10 cellular contexts compared by ENCODE assay signal in genomic region chr1:156707027-156707426, GRCh38. TPM values are rescaled to one million over a fixed set of nuclear protein-coding genes. Genes with fewer than 3 reads are reported as not detected.
DNase-seq lines count a peak whose midpoint lies in the region; ATAC-seq and TF ChIP-seq lines count a peak whose summit lies in the region.
"Had no signal": no experiment of that assay in that cellular context is flagged by ENCODE, and none has a peak within 500 bp of the region (broad histone marks: within the 10 kb centered on the region; RNA-seq: fewer than 3 reads in every experiment).

No MANE protein-coding gene starts in this region.

- H3K9me2 ChIP-seq in GM23248 (ENCODE audit: insufficient read depth) (no peaks in the 10 kb centered on the region), PC-9 (ENCODE audit: insufficient read depth) (no peaks in the 10 kb centered on the region)

- in situ Hi-C loops in GM23248 (cut with MboI), result no loop called here

- H4K20me1 ChIP-seq in GM23248 (ENCODE audit: insufficient read depth) (no peaks in the 10 kb centered on the region), OCI-LY3 (ENCODE audit: insufficient read depth, low read length) (no peaks in the 10 kb centered on the region), fibroblast of lung (ENCODE audit: control insufficient read depth, extremely low read depth, insufficient read depth, low read length) (no peaks in the 10 kb centered on the region), PC-9 (ENCODE audit: insufficient read depth) (no peaks in the 10 kb centered on the region)

- POLR2A ChIA-PET in PC-9 (lab: Charles Lee; ENCODE audit: unreplicated experiment), result interaction anchor here (0.6 to 0.7 kb wide), 2 partner anchors 14 to 34 kb away, joined by 3 to 11 read pairs; partner anchors contain the start of gene MRPL24

- H3K79me2 ChIP-seq in GM23248 (ENCODE audit: insufficient read depth) (no peaks in the 10 kb centered on the region), OCI-LY3 (ENCODE audit: low read length) (no peaks in the 10 kb centered on the region), fibroblast of lung (ENCODE audit: control insufficient read depth, insufficient read depth, low read length) (no peaks in the 10 kb centered on the region), PC-9 (ENCODE audit: low read depth) (peaks cover 22% of the 10 kb centered on the region)

- H3F3A ChIP-seq in GM23248 (ENCODE audit: insufficient read depth) (peaks cover 31% of the 10 kb centered on the region), PC-9 (ENCODE audit: insufficient read depth, low read depth) (peaks cover 19% of the 10 kb centered on the region)

- H3K27me3 ChIP-seq in GM23248 (replicated peaks; ENCODE audit: insufficient read depth) (no peaks in the 10 kb centered on the region), OCI-LY3 (ENCODE audit: low read depth, low read length) (peaks cover 18% of the 10 kb centered on the region), fibroblast of lung (ENCODE audit: control insufficient read depth, insufficient read depth, low read length) (no peaks in the 10 kb centered on the region), rectal smooth muscle tissue (ENCODE audit: control insufficient read depth, insufficient read depth, low read length) (peaks cover 15% of the 10 kb centered on the region), body of pancreas (peaks cover 0 to 6% of the 10 kb centered on the region in 2 donors), PC-9 (ENCODE audit: insufficient read depth, low read depth) (no peaks in the 10 kb centered on the region)

- H3K27ac ChIP-seq in GM23248, result peak overlapping the region; percentile 73
- no peak overlapping the region for H3K27ac ChIP-seq in OCI-LY3 (ENCODE audit: low read length)
- peak overlapping the region; percentile 63 for H3K27ac ChIP-seq in fibroblast of lung (ENCODE audit: insufficient read depth, low read length)
- H3K27ac ChIP-seq in rectal smooth muscle tissue (ENCODE audit: low read depth, low read length), result peak overlapping the region; percentile 86
- H3K27ac ChIP-seq in body of pancreas, result peak overlapping the region in 1 of 4 donors; percentile 26
- no peak overlapping the region for H3K27ac ChIP-seq in PC-9

- TF ChIP-seq CTCF in OCI-LY3 (IDR thresholded peaks at IDR 0.05; ENCODE audit: low read depth, low read length), result no peak
- TF ChIP-seq CTCF in fibroblast of lung (conservative IDR thresholded peaks at IDR 0.05 in 1 of 2, IDR thresholded peaks at IDR 0.05 in 1 of 2; ENCODE audit: low read depth in 1 of 2, low read length in 2 of 2), result no peak
- TF ChIP-seq CTCF in body of pancreas (IDR thresholded peaks at IDR 0.05), result no peak
- no peak for TF ChIP-seq CTCF in PC-9 (conservative IDR thresholded peaks at IDR 0.05)

- H3K36me3 ChIP-seq in GM23248 (ENCODE audit: low read depth), result no peaks in the 10 kb centered on the region
- H3K36me3 ChIP-seq in OCI-LY3 (replicated peaks; ENCODE audit: low read depth, low read length), result no peaks in the 10 kb centered on the region
- no peaks in the 10 kb centered on the region for H3K36me3 ChIP-seq in fibroblast of lung (ENCODE audit: control insufficient read depth, insufficient read depth, low read length)
- H3K36me3 ChIP-seq in rectal smooth muscle tissue (ENCODE audit: control insufficient read depth, insufficient read depth, low read length), result no peaks in the 10 kb centered on the region
- no peaks in the 10 kb centered on the region for H3K36me3 ChIP-seq in body of pancreas (replicated peaks in 1 of 2; ENCODE audit: insufficient read depth in 1 of 2, low read depth in 2 of 2)
- no peaks in the 10 kb centered on the region for H3K36me3 ChIP-seq in PC-9 (ENCODE audit: low read depth)

- ATAC-seq in body of pancreas, result no peak

- H3K4me2 ChIP-seq in GM23248 (ENCODE audit: unreplicated experiment) (peak overlapping the region; percentile 87), OCI-LY3 (ENCODE audit: low read length) (peak overlapping the region; percentile 97), fibroblast of lung (ENCODE audit: extremely low read depth, insufficient read depth, low read length) (no peak overlapping the region), PC-9 (no peak overlapping the region)

- TF ChIP-seq POLR2A in body of pancreas (IDR thresholded peaks at IDR 0.05), result no peak

- H3K9ac ChIP-seq in GM23248 (peak overlapping the region; percentile 78), OCI-LY3 (ENCODE audit: low read length) (peak overlapping the region; percentile 65), fibroblast of lung (ENCODE audit: insufficient read depth, low read length) (peak overlapping the region; percentile 26), rectal smooth muscle tissue (ENCODE audit: low read length) (no peak overlapping the region)

- DNase-seq in GM23248 (peak; percentile 52), fibroblast of lung (ENCODE audit: low read depth in 2 of 2) (no peak), body of pancreas (no peak), NCI-H510A treated with DMSO at 0.1 percent for 48 hours (lab: John Stamatoyannopoulos, UW) (no peak), PC-9 (no peak), cerebellum (ENCODE audit: low spot score) (no peak)
- DNase-seq: retina; stimulated activated naive B cell treated with anti-CD40 and anti-IgM and Interleukin-4, amounts not matched to agents 10 μg/mL and 1 μg/mL and 100 μg/mL, for 72 hours had no signal

- CTCF ChIA-PET in PC-9 (lab: Charles Lee), result interaction anchor here (0.6 to 8.4 kb wide), 3 partner anchors 17 to 48 kb away, joined by 3 to 109 read pairs (median 21); no protein-coding TSS in a partner anchor

- BruUV-seq in PC-9 (replicated peaks; lab: Mats Ljungman, UMichigan), result no TSS peak

- H3K4me1 ChIP-seq in GM23248 (ENCODE audit: insufficient read depth) (peaks cover 79% of the 10 kb centered on the region), OCI-LY3 (ENCODE audit: low read length) (peaks cover 10% of the 10 kb centered on the region; the same call in 1 of the 2 replicates), fibroblast of lung (ENCODE audit: control insufficient read depth, extremely low read depth, insufficient read depth, low read length) (peaks cover 47% of the 10 kb centered on the region), rectal smooth muscle tissue (ENCODE audit: control insufficient read depth, insufficient read depth, low read length) (peaks cover 39% of the 10 kb centered on the region), body of pancreas (peaks cover 41% of the 10 kb centered on the region), PC-9 (replicated peaks; ENCODE audit: insufficient read depth) (peaks cover 57% of the 10 kb centered on the region)

- intact Hi-C loops in body of pancreas (cut with DNase I), result no loop called here
- intact Hi-C loops in PC-9 (cut with micrococcal nuclease; ENCODE audit: unreplicated experiment), result no loop called here

- peak overlapping the region; percentile 71 for H3K4me3 ChIP-seq in GM23248
- H3K4me3 ChIP-seq in OCI-LY3 (ENCODE audit: low read length), result peak overlapping the region; percentile 83
- H3K4me3 ChIP-seq in fibroblast of lung (replicated peaks in 1 of 4; ENCODE audit: control extremely low read depth in 1 of 4, insufficient read depth in 1 of 4, low read depth in 3 of 4, low read length in 4 of 4), result peak overlapping the region in 1 of 4 experiments; percentile 65
- no peak overlapping the region for H3K4me3 ChIP-seq in rectal smooth muscle tissue (ENCODE audit: low read length)
- H3K4me3 ChIP-seq in body of pancreas, result no peak overlapping the region
- no peak overlapping the region for H3K4me3 ChIP-seq in PC-9

- H2AFZ ChIP-seq in GM23248, result peak overlapping the region; percentile 77
- peak overlapping the region; percentile 95; the same call in 1 of the 2 replicates for H2AFZ ChIP-seq in OCI-LY3 (ENCODE audit: low read depth, low read length)
- H2AFZ ChIP-seq in fibroblast of lung (ENCODE audit: low read length), result no peak overlapping the region
- H2AFZ ChIP-seq in PC-9, result no peak overlapping the region

- 2 to 4% methylated on average over 5 of the region's 5 CpGs for WGBS in GM23248 (ENCODE audit: low coverage in 1 of 2, low lambda C conversion rate in 2 of 2, missing lambda C conversion rate in 2 of 2), 2 experiments
- 62 to 71% methylated on average over 5 of the region's 5 CpGs for WGBS in body of pancreas, 2 donors

- H3K9me3 ChIP-seq in GM23248 (ENCODE audit: low read depth) (no peaks in the 10 kb centered on the region), OCI-LY3 (ENCODE audit: insufficient read depth, low read length) (no peaks in the 10 kb centered on the region), fibroblast of lung (ENCODE audit: control insufficient read depth, insufficient read depth, low read depth, low read length) (no peaks in the 10 kb centered on the region), body of pancreas (no peaks in the 10 kb centered on the region), PC-9 (ENCODE audit: insufficient read depth, low read depth) (no peaks in the 10 kb centered on the region)

RNA-seq across cellular contexts. Expression of gene CRABP2, which starts 1.6 kb away (rescaled TPM):
- total RNA-seq in GM23248 (2014; rRNA removed; shearing (Covaris generic)), result 23.3 and 38.8 TPM in 2 replicates
- polyA plus RNA-seq in GM23248 (2016; fragmentation: Nextera tagmentation; extraction: Ambion mirVana) (64.1 and 68.6 TPM in 2 replicates), fibroblast of lung (48.9 and 184 TPM in 2 replicates)
- total RNA-seq in fibroblast of lung (33.4 and 70.4 TPM in 2 replicates), body of pancreas (1 to 10 TPM in 1 of 2 donors, under 1 TPM in 1; 0.99 to 3.6 TPM), PC-9 (2021) (142 and 286 TPM in 2 replicates), cerebellum (9.6 TPM)
- 130 and 416 TPM in 2 replicates for polyA plus RNA-seq in fibroblast of lung (2012)
- polyA minus RNA-seq in fibroblast of lung (ENCODE audit: low replicate concordance), result 25.3 and 53.9 TPM in 2 replicates

RNA-seq across cellular contexts. Expression of gene METTL25B, which starts 21.2 kb away (rescaled TPM):
- total RNA-seq in GM23248 (2014; rRNA removed; shearing (Covaris generic)), result 4.5 and 5.6 TPM in 2 replicates
- polyA plus RNA-seq in GM23248 (2016; fragmentation: Nextera tagmentation; extraction: Ambion mirVana) (7.4 and 10.1 TPM in 2 replicates), fibroblast of lung (5.5 and 6.4 TPM in 2 replicates)
- total RNA-seq in fibroblast of lung (12.6 and 17.3 TPM in 2 replicates), body of pancreas (10 to 100 TPM; 14.5 to 68.2 TPM), PC-9 (2021) (51.0 and 77.7 TPM in 2 replicates), cerebellum (7.9 TPM)
- polyA plus RNA-seq in fibroblast of lung (2012), result 8.4 and 10.4 TPM in 2 replicates
- polyA minus RNA-seq in fibroblast of lung (ENCODE audit: low replicate concordance), result 13.9 and 23.2 TPM in 2 replicates

RNA-seq across cellular contexts. Expression of gene ISG20L2, which starts 21.5 kb away (rescaled TPM):
- total RNA-seq in GM23248 (2014; rRNA removed; shearing (Covaris generic)), result 10.4 TPM in 2 replicates
- 17.8 and 21.5 TPM in 2 replicates for polyA plus RNA-seq in GM23248 (2016; fragmentation: Nextera tagmentation; extraction: Ambion mirVana)
- 5.4 and 5.8 TPM in 2 replicates for total RNA-seq in fibroblast of lung
- polyA plus RNA-seq in fibroblast of lung, result 23.6 and 29.9 TPM in 2 replicates
- polyA plus RNA-seq in fibroblast of lung (2012), result 17.3 and 18.9 TPM in 2 replicates
- 64.3 and 80.6 TPM in 2 replicates for polyA minus RNA-seq in fibroblast of lung (ENCODE audit: low replicate concordance)
- 10 to 100 TPM; 11.9 to 14.3 TPM for total RNA-seq in body of pancreas
- 25.4 and 33.2 TPM in 2 replicates for total RNA-seq in PC-9 (2021)
- total RNA-seq in cerebellum, result 12.0 TPM

RNA-seq across cellular contexts. Expression of gene NES, which starts 29.8 kb away (rescaled TPM):
- total RNA-seq in GM23248 (2014; rRNA removed; shearing (Covaris generic)), result 15.0 and 23.0 TPM in 2 replicates
- 2.2 TPM in 2 replicates for polyA plus RNA-seq in GM23248 (2016; fragmentation: Nextera tagmentation; extraction: Ambion mirVana)
- total RNA-seq in fibroblast of lung, result 44.2 and 87.4 TPM in 2 replicates
- 23.0 and 34.6 TPM in 2 replicates for polyA plus RNA-seq in fibroblast of lung
- 176 and 247 TPM in 2 replicates for polyA plus RNA-seq in fibroblast of lung (2012)
- 82.1 and 135 TPM in 2 replicates for polyA minus RNA-seq in fibroblast of lung (ENCODE audit: low replicate concordance)
- 10 to 100 TPM in 1 of 2 donors, 1 to 10 TPM in 1; 4.2 to 12.2 TPM for total RNA-seq in body of pancreas
- total RNA-seq in PC-9 (2021), result 6.8 and 7.0 TPM in 2 replicates
- total RNA-seq in cerebellum, result 45.5 TPM

RNA-seq across cellular contexts. Expression of gene MRPL24, which starts 33.9 kb away (rescaled TPM):
- total RNA-seq in GM23248 (2014; rRNA removed; shearing (Covaris generic)), result 49.2 and 55.7 TPM in 2 replicates
- polyA plus RNA-seq in GM23248 (2016; fragmentation: Nextera tagmentation; extraction: Ambion mirVana) (91.4 and 93.7 TPM in 2 replicates), fibroblast of lung (67.2 and 108 TPM in 2 replicates)
- total RNA-seq in fibroblast of lung (39.8 and 58.8 TPM in 2 replicates), body of pancreas (10 to 100 TPM; 25.2 to 62.0 TPM), PC-9 (2021) (74.1 and 85.3 TPM in 2 replicates), cerebellum (13.8 TPM)
- 84.6 and 128 TPM in 2 replicates for polyA plus RNA-seq in fibroblast of lung (2012)
- 49.8 and 84.4 TPM in 2 replicates for polyA minus RNA-seq in fibroblast of lung (ENCODE audit: low replicate concordance)

Comparison
In these comparisons a context has a peak if more than half of its experiments do, and no peak if none do; other contexts are left out.
1. H2AFZ ChIP-seq: peak in GM23248 (single experiment) and OCI-LY3 (single experiment); none in fibroblast of lung (single experiment) and PC-9 (single experiment).
2. H3K27ac ChIP-seq: peak in GM23248 (single experiment), fibroblast of lung (single experiment) and rectal smooth muscle tissue (single experiment); none in OCI-LY3 (single experiment) and PC-9 (single experiment).
3. H3K4me2 ChIP-seq: peak in GM23248 (single experiment) and OCI-LY3 (single experiment); none in fibroblast of lung (single experiment) and PC-9 (single experiment).
4. H3K4me3 ChIP-seq: peak in GM23248 (single experiment) and OCI-LY3 (single experiment); none in rectal smooth muscle tissue (single experiment), body of pancreas (0 of 2) and PC-9 (single experiment).